28 cellular contexts compared by ENCODE assay signal in genomic region chr19:12205296-12205695, GRCh38.
"Had no signal": no experiment of that assay in that cellular context is flagged by ENCODE, and none has a peak within 500 bp of the region (broad histone marks: within the 10 kb centered on the region; RNA-seq: fewer than 3 reads in every experiment).

No MANE protein-coding gene starts in this region.

- DNase-seq: activated CD4-positive, alpha-beta memory T cell treated with anti-CD3 and anti-CD28 coated beads for 36 hours; activated CD4-positive, alpha-beta T cell treated with anti-CD3 and anti-CD28 coated beads for 36 hours; activated CD4-positive, alpha-beta T cell treated with anti-CD3 and anti-CD28 coated beads, Interleukin-2, amount 10 ng/mL, durations not matched to agents 24 days and 14 days; activated CD4-positive, CD25-positive, alpha-beta regulatory T cell; activated CD4-positive, CD25-positive, alpha-beta regulatory T cell treated with anti-CD3 and anti-CD28 coated beads, Interleukin-2, amount 50 U/mL, for 72 hours; activated CD8-positive, alpha-beta memory T cell treated with anti-CD3 and anti-CD28 coated beads, Interleukin-2, amount 10 ng/mL, durations not matched to agents 7 days and 5 days; activated CD8-positive, alpha-beta memory T cell treated with anti-CD3 and anti-CD28 coated beads, Interleukin-2, amount 50 U/mL, for 4 hours; activated CD8-positive, alpha-beta T cell treated with anti-CD3 and anti-CD28 coated beads, Interleukin-2, amount 10 ng/mL, durations not matched to agents 7 days and 5 days; activated effector memory CD4-positive, alpha-beta T cell treated with anti-CD3 and anti-CD28 coated beads, Interleukin-2, amount 50 U/mL, for 16 hours; activated naive CD4-positive, alpha-beta T cell treated with anti-CD3 and anti-CD28 coated beads for 36 hours; activated naive CD8-positive, alpha-beta T cell treated with anti-CD3 and anti-CD28 coated beads, Interleukin-2, amount 10 ng/mL, durations not matched to agents 7 days and 5 days; activated T-cell treated with anti-CD3 and anti-CD28 coated beads, Interleukin-2, amount 50 U/mL, for 1 hour; activated T-cell treated with anti-CD3 and anti-CD28 coated beads, Interleukin-2, amount 50 U/mL, for 48 hours; central memory CD4-positive, alpha-beta T cell; cerebellar nuclear complex; colonic mucosa; effector CD8-positive, alpha-beta T cell; foreskin fibroblast; head of caudate nucleus; T-helper 17 cell; T1000; WERI-Rb-1 had no signal

- H3K27me3 Mint-ChIP-seq: activated CD4-positive, alpha-beta memory T cell treated with anti-CD3 and anti-CD28 coated beads for 36 hours; activated CD4-positive, alpha-beta T cell treated with anti-CD3 and anti-CD28 coated beads for 36 hours; activated CD4-positive, alpha-beta T cell treated with anti-CD3 and anti-CD28 coated beads, Interleukin-2, amount 10 ng/mL, durations not matched to agents 24 days and 14 days; activated CD8-positive, alpha-beta memory T cell treated with anti-CD3 and anti-CD28 coated beads, Interleukin-2, amount 10 ng/mL, durations not matched to agents 7 days and 5 days; activated naive CD4-positive, alpha-beta T cell treated with anti-CD3 and anti-CD28 coated beads, Interleukin-2, amount 50 U/mL, for 24 hours; activated naive CD8-positive, alpha-beta T cell treated with anti-CD3 and anti-CD28 coated beads, Interleukin-2, amount 10 ng/mL, durations not matched to agents 7 days and 5 days; T-helper 17 cell had no signal

- H3K27ac Mint-ChIP-seq: activated CD4-positive, alpha-beta memory T cell treated with anti-CD3 and anti-CD28 coated beads for 36 hours; activated CD4-positive, alpha-beta T cell treated with anti-CD3 and anti-CD28 coated beads for 36 hours; activated CD4-positive, alpha-beta T cell treated with anti-CD3 and anti-CD28 coated beads, Interleukin-2, amount 10 ng/mL, durations not matched to agents 24 days and 14 days; activated CD8-positive, alpha-beta memory T cell treated with anti-CD3 and anti-CD28 coated beads, Interleukin-2, amount 10 ng/mL, durations not matched to agents 7 days and 5 days; activated CD8-positive, alpha-beta T cell treated with anti-CD3 and anti-CD28 coated beads, Interleukin-2, amount 10 ng/mL, durations not matched to agents 7 days and 5 days; activated naive CD4-positive, alpha-beta T cell treated with anti-CD3 and anti-CD28 coated beads for 36 hours; activated naive CD4-positive, alpha-beta T cell treated with anti-CD3 and anti-CD28 coated beads, Interleukin-2, amount 50 U/mL, for 24 hours; activated naive CD8-positive, alpha-beta T cell treated with anti-CD3 and anti-CD28 coated beads, Interleukin-2, amount 10 ng/mL, durations not matched to agents 7 days and 5 days; activated T-helper 1 cell treated with anti-CD3 and anti-CD28 coated beads, Interleukin-12 subunit alpha, Interleukin-12 subunit beta, Interleukin-2, Interleukin-4 antibody, amounts not matched to agents 30 ng/mL and 10 ng/mL and 1 ng/mL, durations not matched to agents 14 hours and 24 hours and 36 hours; activated T-helper 2 cell treated with anti-CD3 and anti-CD28 coated beads, Interferon-gamma antibody, Interleukin-2, Interleukin-4, amounts not matched to agents 10 μg/mL and 5 μg/mL and 100 μg/mL, durations not matched to agents 14 hours and 24 hours and 36 hours; brain; T-helper 17 cell; T-helper 2 cell treated with Interferon-gamma antibody and Interleukin-4, amounts not matched to agents 5 μg/mL and 100 μg/mL, for 36 hours had no signal

- H3K4me3 Mint-ChIP-seq: activated CD4-positive, alpha-beta memory T cell treated with anti-CD3 and anti-CD28 coated beads for 36 hours; activated CD4-positive, alpha-beta T cell treated with anti-CD3 and anti-CD28 coated beads for 36 hours; activated CD4-positive, alpha-beta T cell treated with anti-CD3 and anti-CD28 coated beads, Interleukin-2, amount 10 ng/mL, durations not matched to agents 24 days and 14 days; activated CD8-positive, alpha-beta memory T cell treated with anti-CD3 and anti-CD28 coated beads, Interleukin-2, amount 10 ng/mL, durations not matched to agents 7 days and 5 days; activated CD8-positive, alpha-beta T cell treated with anti-CD3 and anti-CD28 coated beads, Interleukin-2, amount 10 ng/mL, durations not matched to agents 7 days and 5 days; activated naive CD4-positive, alpha-beta T cell treated with anti-CD3 and anti-CD28 coated beads for 36 hours; activated naive CD4-positive, alpha-beta T cell treated with anti-CD3 and anti-CD28 coated beads, Interleukin-2, amount 50 U/mL, for 24 hours; activated naive CD8-positive, alpha-beta T cell treated with anti-CD3 and anti-CD28 coated beads, Interleukin-2, amount 10 ng/mL, durations not matched to agents 7 days and 5 days; activated T-helper 1 cell treated with anti-CD3 and anti-CD28 coated beads, Interleukin-12 subunit alpha, Interleukin-12 subunit beta, Interleukin-2, Interleukin-4 antibody, amounts not matched to agents 30 ng/mL and 10 ng/mL and 1 ng/mL, durations not matched to agents 14 hours and 24 hours and 36 hours; brain; T-helper 17 cell; T-helper 2 cell treated with Interferon-gamma antibody and Interleukin-4, amounts not matched to agents 5 μg/mL and 100 μg/mL, for 36 hours had no signal

- H3K9me3 Mint-ChIP-seq: activated naive CD4-positive, alpha-beta T cell treated with anti-CD3 and anti-CD28 coated beads, Interleukin-2, amount 50 U/mL, for 24 hours had no signal

- ATAC-seq: activated CD4-positive, alpha-beta T cell treated with anti-CD3 and anti-CD28 coated beads for 36 hours; activated CD8-positive, alpha-beta memory T cell treated with anti-CD3 and anti-CD28 coated beads, Interleukin-2, amount 10 ng/mL, durations not matched to agents 7 days and 5 days; activated CD8-positive, alpha-beta T cell treated with anti-CD3 and anti-CD28 coated beads, Interleukin-2, amount 10 ng/mL, durations not matched to agents 7 days and 5 days; esophagus mucosa; T-helper 17 cell had no signal

- H3K4me1 Mint-ChIP-seq: activated CD4-positive, alpha-beta T cell treated with anti-CD3 and anti-CD28 coated beads, Interleukin-2, amount 10 ng/mL, durations not matched to agents 24 days and 14 days; activated CD8-positive, alpha-beta memory T cell treated with anti-CD3 and anti-CD28 coated beads, Interleukin-2, amount 10 ng/mL, durations not matched to agents 7 days and 5 days; activated naive CD8-positive, alpha-beta T cell treated with anti-CD3 and anti-CD28 coated beads, Interleukin-2, amount 10 ng/mL, durations not matched to agents 7 days and 5 days; brain; T-helper 17 cell had no signal
